ENCODE assay signal across 1 cellular context in the genomic region with DNA sequence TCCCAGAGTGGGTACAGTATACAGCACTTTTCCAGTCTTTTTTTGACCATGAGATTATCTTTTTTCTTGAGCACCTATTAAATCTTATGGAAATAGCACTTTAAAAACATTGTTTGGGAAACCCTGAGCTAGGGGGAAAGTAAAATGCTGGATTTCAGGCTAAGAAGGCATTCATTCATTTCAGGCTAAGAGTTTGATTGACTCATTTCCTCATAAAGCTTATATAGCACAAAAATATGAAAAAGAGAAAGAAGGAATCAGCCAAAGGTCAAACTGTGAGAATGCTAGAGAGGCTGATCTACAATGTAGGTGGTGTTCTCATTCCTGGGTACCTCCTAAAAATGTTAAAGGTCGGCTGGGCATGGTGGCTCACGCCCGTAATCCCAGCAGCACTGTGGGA.
TF ChIP-seq lines count a peak whose summit lies in the region.

No MANE protein-coding gene starts in this region.

TF ChIP-seq in endothelial cell of umbilical vein, 7 proteins besides CTCF, POLR2A, EP300 and RAD21:
- TF ChIP-seq EZH2 (IDR thresholded peaks at IDR 0.05; ENCODE audit: borderline replicate concordance, low read depth, low read length, severe bottlenecking) (no peak), MYC (IDR thresholded peaks at IDR 0.05; ENCODE audit: low read depth, low read length) (no peak), POLR2AphosphoS5 (IDR thresholded peaks at IDR 0.05; ENCODE audit: insufficient read depth, low read depth, low read length) (no peak), FOS (IDR thresholded peaks at IDR 0.05; ENCODE audit: borderline replicate concordance, insufficient read depth, low read length) (no peak), JUN (IDR thresholded peaks at IDR 0.05; ENCODE audit: borderline replicate concordance, insufficient read depth, insufficient read length, low read depth) (no peak), GATA2 (IDR thresholded peaks at IDR 0.05; ENCODE audit: insufficient read depth, insufficient read length, low read depth, low read length) (no peak)
- TF ChIP-seq, protein P1, sequence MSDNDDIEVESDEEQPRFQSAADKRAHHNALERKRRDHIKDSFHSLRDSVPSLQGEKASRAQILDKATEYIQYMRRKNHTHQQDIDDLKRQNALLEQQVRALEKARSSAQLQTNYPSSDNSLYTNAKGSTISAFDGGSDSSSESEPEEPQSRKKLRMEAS (IDR thresholded peaks at IDR 0.05; ENCODE audit: insufficient read depth, insufficient read length), result no peak
